ENCODE assay signal across 1 cellular context in the genomic region with DNA sequence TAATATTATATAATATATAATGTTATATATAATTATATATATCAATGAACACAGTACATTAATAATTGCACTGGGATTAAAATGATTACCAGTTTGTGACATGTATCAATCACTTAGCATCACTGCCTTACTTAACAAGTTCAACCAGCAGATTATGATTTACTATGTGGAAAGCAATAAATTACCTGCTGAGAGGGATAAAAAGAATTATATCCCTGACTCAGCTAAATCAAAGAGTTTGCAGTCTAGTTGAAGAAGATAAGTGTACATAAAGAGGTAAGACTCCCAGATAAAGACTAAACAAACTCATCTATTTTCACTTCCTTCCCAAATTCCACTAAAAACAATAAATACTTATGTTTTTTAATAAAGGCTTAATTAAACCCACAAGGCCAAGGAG.
TF ChIP-seq lines count a peak whose summit lies in the region.

No MANE protein-coding gene starts in this region.

TF ChIP-seq in HepG2, 621 proteins besides CTCF, POLR2A, EP300 and RAD21:
- TF ChIP-seq MAFK (conservative IDR thresholded peaks at IDR 0.05 in 1 of 2, IDR thresholded peaks at IDR 0.05 in 1 of 2; ENCODE audit: low read length in 2 of 2), result peak; percentile 82 to 95
- TF ChIP-seq MAFF (IDR thresholded peaks at IDR 0.05; ENCODE audit: low read depth, low read length), result peak; percentile 90
- TF ChIP-seq, protein P1, sequence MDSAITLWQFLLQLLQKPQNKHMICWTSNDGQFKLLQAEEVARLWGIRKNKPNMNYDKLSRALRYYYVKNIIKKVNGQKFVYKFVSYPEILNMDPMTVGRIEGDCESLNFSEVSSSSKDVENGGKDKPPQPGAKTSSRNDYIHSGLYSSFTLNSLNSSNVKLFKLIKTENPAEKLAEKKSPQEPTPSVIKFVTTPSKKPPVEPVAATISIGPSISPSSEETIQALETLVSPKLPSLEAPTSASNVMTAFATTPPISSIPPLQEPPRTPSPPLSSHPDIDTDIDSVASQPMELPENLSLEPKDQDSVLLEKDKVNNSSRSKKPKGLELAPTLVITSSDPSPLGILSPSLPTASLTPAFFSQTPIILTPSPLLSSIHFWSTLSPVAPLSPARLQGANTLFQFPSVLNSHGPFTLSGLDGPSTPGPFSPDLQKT (CRISPR knock-in tag; IDR thresholded peaks at IDR 0.05; ENCODE audit: borderline replicate concordance), result no peak
- TF ChIP-seq WIZ (CRISPR knock-in tag; IDR thresholded peaks at IDR 0.05), result no peak
- no peak for TF ChIP-seq RARA (CRISPR knock-in tag; IDR thresholded peaks at IDR 0.05)
TF ChIP-seq in HepG2: peak in this region for 2.
